14 cellular contexts compared by ENCODE assay signal in genomic region chr19:38690146-38690545, GRCh38. TPM values are rescaled to one million over a fixed set of nuclear protein-coding genes. Genes with fewer than 3 reads are reported as not detected.
DNase-seq lines count a peak whose midpoint lies in the region; ATAC-seq, FAIRE-seq and TF ChIP-seq lines count a peak whose summit lies in the region.
"Had no signal": no experiment of that assay in that cellular context is flagged by ENCODE, and none has a peak within 500 bp of the region (broad histone marks: within the 10 kb centered on the region; RNA-seq: fewer than 3 reads in every experiment).

No MANE protein-coding gene starts in this region.

- H3K9me3 Mint-ChIP-seq in HFFc6, result no peaks in the 10 kb centered on the region
- H3K9me3 Mint-ChIP-seq: activated T-cell treated with anti-CD3 and anti-CD28 coated beads, Interleukin-2, amount 50 U/mL, for 24 hours had no signal

- H3K4me3 ChIP-seq in coronary artery (no peak overlapping the region), mucosa of rectum (ENCODE audit: low read length in 2 of 2) (no peak overlapping the region), suprapubic skin (no peak overlapping the region)
- H3K4me3 ChIP-seq: SK-N-MC had no signal

- FAIRE-seq in urothelium cell line (lab: Jason Lieb, UNC), result no peak

- TF ChIP-seq EP300 in suprapubic skin (IDR thresholded peaks at IDR 0.05), result no peak

- peak overlapping the region; percentile 55 for H3K4me3 Mint-ChIP-seq in HFFc6
- H3K4me3 Mint-ChIP-seq: activated T-cell treated with anti-CD3 and anti-CD28 coated beads, Interleukin-2, amount 50 U/mL, for 24 hours; brain had no signal

- TF ChIP-seq CTCF in HFFc6 (IDR thresholded peaks at IDR 0.05), result no peak
- TF ChIP-seq CTCF in coronary artery (IDR thresholded peaks at IDR 0.05), result no peak
- no peak for TF ChIP-seq CTCF in suprapubic skin (IDR thresholded peaks at IDR 0.05)

- ATAC-seq in GM19328 (IDR thresholded peaks at IDR 0.05; ENCODE audit: unreplicated experiment) (no peak), HG02938 (IDR thresholded peaks at IDR 0.05; ENCODE audit: unreplicated experiment) (no peak)
- ATAC-seq: esophagus mucosa had no signal

- H3K9ac ChIP-seq in mucosa of rectum (ENCODE audit: low read depth in 1 of 2, low read length in 2 of 2), result no peak overlapping the region

- H3K27ac ChIP-seq in coronary artery, result peak overlapping the region; percentile 90 to 97
- H3K27ac ChIP-seq in mucosa of rectum (ENCODE audit: low read depth in 2 of 2, low read length in 2 of 2), result peak overlapping the region; percentile 16 to 26
- H3K27ac ChIP-seq in suprapubic skin, result peak overlapping the region; percentile 77
- H3K27ac ChIP-seq: SK-N-MC had no signal

- H3K36me3 ChIP-seq in mucosa of rectum (ENCODE audit: control insufficient read depth in 2 of 2, insufficient read depth in 2 of 2, low read length in 2 of 2) (peaks cover 2 to 14% of the 10 kb centered on the region in 2 donors), suprapubic skin (no peaks in the 10 kb centered on the region)

- peaks cover 28% of the 10 kb centered on the region for H3K27me3 Mint-ChIP-seq in HFFc6 (ENCODE audit: insufficient read depth)
- H3K27me3 Mint-ChIP-seq: activated T-cell treated with anti-CD3 and anti-CD28 coated beads, Interleukin-2, amount 50 U/mL, for 24 hours; brain had no signal

- H3K9me3 ChIP-seq in mucosa of rectum (ENCODE audit: control insufficient read depth in 2 of 2, low read length in 2 of 2), result no peaks in the 10 kb centered on the region
- H3K9me3 ChIP-seq in suprapubic skin, result no peaks in the 10 kb centered on the region

- peaks cover 62% of the 10 kb centered on the region for H3K36me3 Mint-ChIP-seq in HFFc6 (ENCODE audit: low read depth)

- H3K27me3 ChIP-seq in mucosa of rectum (ENCODE audit: control insufficient read depth in 2 of 2, insufficient read depth in 2 of 2, low read length in 2 of 2) (no peaks in the 10 kb centered on the region), suprapubic skin (no peaks in the 10 kb centered on the region)

- no peak for DNase-seq in HFFc6
- no peak for DNase-seq in coronary artery (ENCODE audit: low spot score)
- no peak for DNase-seq in suprapubic skin (ENCODE audit: low spot score in 2 of 2)
- DNase-seq in activated gamma-delta T cell (lab: John Stamatoyannopoulos, UW), result no peak
- no peak for DNase-seq in urothelium cell line (ENCODE audit: low spot score)
- DNase-seq: activated T-cell treated with anti-CD3 and anti-CD28 coated beads, Interleukin-2, amount 50 U/mL, for 24 hours; GOT3; NCI-H748 treated with DMSO at 0.1 percent for 48 hours had no signal

- TF ChIP-seq POLR2A in suprapubic skin (IDR thresholded peaks at IDR 0.05), result no peak

- H3K27ac Mint-ChIP-seq in HFFc6, result peak overlapping the region; percentile 100

- peaks cover 40 to 56% of the 10 kb centered on the region in 2 donors for H3K4me1 ChIP-seq in mucosa of rectum (ENCODE audit: control insufficient read depth in 2 of 2, insufficient read depth in 2 of 2, low read length in 2 of 2)
- H3K4me1 ChIP-seq in suprapubic skin, result peaks cover 97% of the 10 kb centered on the region

- 91% methylated on average over 14 of the region's 14 CpGs for WGBS in suprapubic skin

- peaks cover 99% of the 10 kb centered on the region for H3K4me1 Mint-ChIP-seq in HFFc6 (ENCODE audit: low read depth)

RNA-seq across cellular contexts. Expression of gene ACTN4, which starts 42.7 kb away (rescaled TPM):
- 1,000 to 10,000 TPM in 5 of 6 experiments, 100 to 1,000 TPM in 1; 972 to 1,299 (median 1,250) TPM for total RNA-seq in HFFc6 (2021; fragmentation: NEBNext Ultra II Directional; extraction: Animal tissue kit (Norgen Biotek cat#: 25700))
- total RNA-seq in suprapubic skin, result 100 to 1,000 TPM; 475 to 520 (median 507) TPM

RNA-seq across cellular contexts. Expression of gene CAPN12, which starts 54.1 kb away (rescaled TPM):
- under 1 TPM; 0.09 to 0.45 (median 0.19) TPM for total RNA-seq in HFFc6 (2021; fragmentation: NEBNext Ultra II Directional; extraction: Animal tissue kit (Norgen Biotek cat#: 25700))
- total RNA-seq in suprapubic skin, result 10 to 100 TPM in 3 of 4 donors, 1 to 10 TPM in 1; 8.0 to 31.3 (median 15.7) TPM

Comparison
In these comparisons a context has a peak if more than half of its experiments do, and no peak if none do; other contexts are left out.
1. H3K27ac ChIP-seq: peak in every context shown above with its lines; median percentile 94 in coronary artery; 77 in suprapubic skin; 21 in mucosa of rectum.
2. RNA of gene CAPN12, which starts 54.1 kb away (total RNA-seq): 8.0 to 31.3 TPM in suprapubic skin; 0.09 to 0.45 TPM in HFFc6; every median in the first group is over 4 times any median in the second.